In genomic region chr11:116792869-116793475, GRCh38 we compare ENCODE assay signal across 11 cellular contexts. TPM values are rescaled to one million over a fixed set of nuclear protein-coding genes. Genes with fewer than 3 reads are reported as not detected.
DNase-seq lines count a peak whose midpoint lies in the region; ATAC-seq and TF ChIP-seq lines count a peak whose summit lies in the region.
"Had no signal": no experiment of that assay in that cellular context is flagged by ENCODE, and none has a peak within 500 bp of the region (broad histone marks: within the 10 kb centered on the region; RNA-seq: fewer than 3 reads in every experiment).

No MANE protein-coding gene starts in this region.

- no peak for TF ChIP-seq CTCF in AG10803 (conservative IDR thresholded peaks at IDR 0.05; ENCODE audit: low read length)
- no peak for TF ChIP-seq CTCF in Panc1 (IDR thresholded peaks at IDR 0.05)
- no peak for TF ChIP-seq CTCF in fibroblast of pulmonary artery (IDR thresholded peaks at IDR 0.05; ENCODE audit: low read length, missing control alignments)
- no peak for TF ChIP-seq CTCF in A673 (conservative IDR thresholded peaks at IDR 0.05; ENCODE audit: low read depth, low read length)

- H3K36me3 ChIP-seq in Panc1 (ENCODE audit: control insufficient read depth, insufficient read depth, low read length) (no peaks in the 10 kb centered on the region), A673 (ENCODE audit: insufficient read depth, low read length, poor library complexity, severe bottlenecking) (no peaks in the 10 kb centered on the region)
- H3K36me3 ChIP-seq: BLaER1 had no signal

- peaks cover 5% of the 10 kb centered on the region; the same call in 1 of the 2 replicates for H3K4me1 ChIP-seq in Panc1 (ENCODE audit: control insufficient read depth, insufficient read depth, low read length)
- H3K4me1 ChIP-seq in A673 (ENCODE audit: insufficient read depth, low read length, poor library complexity, severe bottlenecking) = peaks cover 4% of the 10 kb centered on the region

- in situ Hi-C loops in Panc1 (cut with HindIII; ENCODE audit: low pct_unique_long_range_greater_than_20kb, low sequenced_read_pairs) = no loop called here

- intact Hi-C loops in Panc1 (cut with micrococcal nuclease; ENCODE audit: unreplicated experiment) (loop anchor here (5.0 kb wide), 1 partner anchor 44 kb away; the partner anchor contains the start of gene APOA1), A673 (cut with micrococcal nuclease; ENCODE audit: unreplicated experiment) (no loop called here)

- ATAC-seq in Panc1 = no peak
- ATAC-seq in GM18519 (IDR thresholded peaks at IDR 0.05; ENCODE audit: low FRiP score, unreplicated experiment) = no peak

- H3K27ac ChIP-seq in Panc1 (ENCODE audit: low read length) (no peak overlapping the region), A673 (ENCODE audit: low read depth, low read length, poor library complexity, severe bottlenecking) (no peak overlapping the region)
- H3K27ac ChIP-seq: BLaER1 had no signal

- H3K4me3 ChIP-seq in AG10803 (ENCODE audit: low read length) (no peak overlapping the region), Panc1 (ENCODE audit: low read depth in 2 of 2, low read length in 2 of 2) (no peak overlapping the region), fibroblast of pulmonary artery (replicated peaks; ENCODE audit: low read depth, low read length) (no peak overlapping the region), A673 (ENCODE audit: low read depth, low read length, poor library complexity, severe bottlenecking) (no peak overlapping the region)
- H3K4me3 ChIP-seq: BLaER1 had no signal

- BruUV-seq in Panc1 (replicated peaks; lab: Mats Ljungman, UMichigan) (no TSS peak), A673 (replicated peaks; lab: Mats Ljungman, UMichigan) (no TSS peak)

- POLR2A ChIA-PET in Panc1 (lab: Charles Lee) (no interaction called here), A673 (lab: Charles Lee; ENCODE audit: low non-redundant PET) (no interaction called here)

- CTCF ChIA-PET in Panc1 (lab: Charles Lee) (interaction anchor here (0.5 to 4.2 kb wide), 4 partner anchors 44 to 346 kb away, joined by 3 to 76 read pairs (median 4); partner anchors contain the start of gene APOA1), A673 (lab: Charles Lee) (no interaction called here)

- DNase-seq in AG10803 (ENCODE audit: low read depth) (peak; percentile 77), Panc1 (ENCODE audit: low read depth, low spot score) (peak; percentile 57), fibroblast of pulmonary artery (ENCODE audit: low read depth) (peak; percentile 54), nucleus accumbens (lab: John Stamatoyannopoulos, UW) (no peak), A673 (ENCODE audit: low spot score) (no peak)
- DNase-seq: activated CD4-positive, CD25-positive, alpha-beta regulatory T cell; head of caudate nucleus; SHP77 had no signal

- H3K9me3 ChIP-seq in Panc1 (ENCODE audit: control insufficient read depth, insufficient read depth, low read depth, low read length) = no peaks in the 10 kb centered on the region
- no peaks in the 10 kb centered on the region for H3K9me3 ChIP-seq in A673 (ENCODE audit: low read depth, low read length, poor library complexity, severe bottlenecking)
- H3K9me3 ChIP-seq: BLaER1 had no signal

- H3K27me3 ChIP-seq in Panc1 (ENCODE audit: control insufficient read depth, insufficient read depth, low read length) = no peaks in the 10 kb centered on the region
- H3K27me3 ChIP-seq in A673 (replicated peaks; ENCODE audit: insufficient read depth, low read depth, low read length, poor library complexity) = no peaks in the 10 kb centered on the region
- H3K27me3 ChIP-seq: BLaER1 had no signal

RNA-seq across cellular contexts. Expression of gene APOA5, which starts 1.3 kb away (rescaled TPM):
- total RNA-seq in Panc1 (2021; ENCODE audit: unreplicated experiment) = 0.39 TPM
- not detected for polyA plus RNA-seq in Panc1 (2012; ENCODE audit: insufficient read length)
- total RNA-seq in A673 (2021) = not detected in 2 replicates
- total RNA-seq: activated T-helper 2 cell treated with anti-CD3 and anti-CD28 coated beads, Interferon-gamma antibody, Interleukin-2, Interleukin-4, amounts not matched to agents 10 μg/mL and 5 μg/mL and 100 μg/mL, durations not matched to agents 14 hours and 24 hours and 36 hours had no signal

RNA-seq across cellular contexts. Expression of gene ZPR1, which starts 5.1 kb away (rescaled TPM):
- total RNA-seq in Panc1 (2021; ENCODE audit: unreplicated experiment) = 139 TPM
- polyA plus RNA-seq in Panc1 (2012; ENCODE audit: insufficient read length) = 130 TPM
- 100 and 109 TPM in 2 replicates for total RNA-seq in A673 (2021)

RNA-seq across cellular contexts. Expression of gene BUD13, which starts 20.2 kb away (rescaled TPM):
- total RNA-seq in Panc1 (2021; ENCODE audit: unreplicated experiment) (30.0 TPM), A673 (2021) (38.7 and 39.4 TPM in 2 replicates)
- 20.6 TPM for polyA plus RNA-seq in Panc1 (2012; ENCODE audit: insufficient read length)

RNA-seq across cellular contexts. Expression of gene APOA4, which starts 30.1 kb away (rescaled TPM):
- not detected for total RNA-seq in Panc1 (2021; ENCODE audit: unreplicated experiment)
- polyA plus RNA-seq in Panc1 (2012; ENCODE audit: insufficient read length) = not detected
- total RNA-seq in A673 (2021) = not detected in 2 replicates
- total RNA-seq: activated T-helper 2 cell treated with anti-CD3 and anti-CD28 coated beads, Interferon-gamma antibody, Interleukin-2, Interleukin-4, amounts not matched to agents 10 μg/mL and 5 μg/mL and 100 μg/mL, durations not matched to agents 14 hours and 24 hours and 36 hours had no signal

RNA-seq across cellular contexts. Expression of gene APOC3, which starts 36.7 kb away (rescaled TPM):
- 1.2 TPM for total RNA-seq in Panc1 (2021; ENCODE audit: unreplicated experiment)
- not detected for polyA plus RNA-seq in Panc1 (2012; ENCODE audit: insufficient read length)
- not detected in 2 replicates for total RNA-seq in A673 (2021)
- total RNA-seq: activated T-helper 2 cell treated with anti-CD3 and anti-CD28 coated beads, Interferon-gamma antibody, Interleukin-2, Interleukin-4, amounts not matched to agents 10 μg/mL and 5 μg/mL and 100 μg/mL, durations not matched to agents 14 hours and 24 hours and 36 hours had no signal

Comparison
In these comparisons a context has a peak if more than half of its experiments do, and no peak if none do; other contexts are left out.
1. DNase-seq: peak in AG10803 (single experiment), Panc1 (single experiment) and fibroblast of pulmonary artery (single experiment); none in nucleus accumbens (0 of 56) and A673 (single experiment).